8 cellular contexts compared by ENCODE assay signal in the genomic region with DNA sequence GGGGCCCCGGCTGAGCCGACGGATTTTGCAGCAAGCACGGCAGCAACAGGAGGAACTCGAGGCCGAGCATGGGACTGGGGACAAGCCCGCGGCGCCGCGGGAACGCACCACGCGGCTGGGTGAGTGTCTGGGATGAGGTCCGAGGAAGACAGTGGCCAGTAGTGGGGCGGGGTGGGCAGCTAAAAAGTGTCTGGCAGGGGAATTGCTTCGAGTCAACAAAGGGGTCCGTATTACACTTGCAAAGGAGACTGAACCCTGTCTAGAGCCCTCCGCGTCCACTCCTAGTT. TPM values are rescaled to one million over a fixed set of nuclear protein-coding genes. Genes with fewer than 3 reads are reported as not detected.
DNase-seq lines count a peak whose midpoint lies in the region; ATAC-seq and TF ChIP-seq lines count a peak whose summit lies in the region.

No MANE protein-coding gene starts in this region.

- TF ChIP-seq EP300 in tibial nerve (IDR thresholded peaks at IDR 0.05): no peak

- peaks cover 36 to 43% (median 42%) of the 10 kb centered on the region in 3 donors for H3K4me1 Mint-ChIP-seq in IgD-negative memory B cell

- TF ChIP-seq CTCF in astrocyte of the spinal cord (IDR thresholded peaks at IDR 0.05; ENCODE audit: low read depth, low read length) (no peak), left lung (IDR thresholded peaks at IDR 0.05) (no peak), tibial nerve (IDR thresholded peaks at IDR 0.05) (no peak)

- H3K36me3 ChIP-seq in left lung (peaks cover 0 to 11% of the 10 kb centered on the region in 2 donors), tibial nerve (peaks cover 0 to 8% (median 0%) of the 10 kb centered on the region in 3 donors)

- intact Hi-C loops in left lung (cut with DNase I): no loop called here

- ATAC-seq in GM18511 (IDR thresholded peaks at IDR 0.05; ENCODE audit: unreplicated experiment) (peak; percentile 14), left lung (peak; percentile 33), GM21515 (IDR thresholded peaks at IDR 0.05; ENCODE audit: unreplicated experiment) (no peak)

- H3K4me1 ChIP-seq in left lung: peaks cover 3 to 56% of the 10 kb centered on the region in 2 donors
- H3K4me1 ChIP-seq in tibial nerve: peaks cover 0 to 61% (median 13%) of the 10 kb centered on the region in 4 donors

- no peaks in the 10 kb centered on the region for H3K9me3 Mint-ChIP-seq in IgD-negative memory B cell

- in situ Hi-C loops in astrocyte of the spinal cord (cut with HindIII; ENCODE audit: low sequenced_read_pairs): no loop called here

- 0 to 1% methylated on average over 20 of the region's 20 CpGs for WGBS in tibial nerve, 2 donors

- H3K27me3 ChIP-seq in left lung (no peaks in the 10 kb centered on the region), tibial nerve (no peaks in the 10 kb centered on the region)

- no peaks in the 10 kb centered on the region for H3K27me3 Mint-ChIP-seq in IgD-negative memory B cell

- DNase-seq in astrocyte of the spinal cord (ENCODE audit: low read depth, low spot score): no peak
- no peak for DNase-seq in left lung
- no peak for DNase-seq in tibial nerve (ENCODE audit: low spot score in 2 of 2)
- DNase-seq in epidermal melanocyte (ENCODE audit: insufficient read length, low spot score): no peak
- no peak for DNase-seq in midbrain (lab: John Stamatoyannopoulos, UW)

- peak overlapping the region; percentile 99 to 100 (median 100) for H3K4me3 Mint-ChIP-seq in IgD-negative memory B cell

- H3K27ac ChIP-seq in left lung: peak overlapping the region; percentile 97 to 99
- H3K27ac ChIP-seq in tibial nerve: peak overlapping the region; percentile 87 to 98 (median 97)

- peaks cover 1% of the 10 kb centered on the region for H3K36me3 Mint-ChIP-seq in IgD-negative memory B cell

- no peak for TF ChIP-seq POLR2A in tibial nerve (IDR thresholded peaks at IDR 0.05)

- no peaks in the 10 kb centered on the region for H3K9me3 ChIP-seq in left lung
- H3K9me3 ChIP-seq in tibial nerve: no peaks in the 10 kb centered on the region

- H3K4me3 ChIP-seq in astrocyte of the spinal cord (ENCODE audit: low read depth, low read length) (peak overlapping the region; percentile 97), left lung (peak overlapping the region; percentile 77 to 86), tibial nerve (peak overlapping the region; percentile 35 to 90 (median 73))

- peak overlapping the region; percentile 99 to 100 (median 99) for H3K27ac Mint-ChIP-seq in IgD-negative memory B cell

RNA-seq across cellular contexts. Expression of a gene that starts 0.4 kb away (rescaled TPM):
- 9.6 TPM for polyA plus RNA-seq in IgD-negative memory B cell
- total RNA-seq in left lung (10 to 100 TPM; 12.6 to 23.4 TPM), tibial nerve (10 to 100 TPM in 3 of 4 donors, 1 to 10 TPM in 1; 9.2 to 13.3 (median 12.8) TPM)

RNA-seq across cellular contexts. Expression of a gene that starts 0.7 kb away (rescaled TPM):
- 9.8 TPM for polyA plus RNA-seq in IgD-negative memory B cell
- 10 to 100 TPM; 19.7 to 26.9 TPM for total RNA-seq in left lung
- 10 to 100 TPM in 3 of 4 donors, 1 to 10 TPM in 1; 8.0 to 15.0 (median 12.2) TPM for total RNA-seq in tibial nerve

RNA-seq across cellular contexts. Expression of a gene that starts 20.0 kb away (rescaled TPM):
- 309 TPM for polyA plus RNA-seq in IgD-negative memory B cell
- total RNA-seq in left lung: 100 to 1,000 TPM; 148 to 153 TPM
- 100 to 1,000 TPM; 175 to 325 (median 248) TPM for total RNA-seq in tibial nerve

RNA-seq across cellular contexts. Expression of a gene that starts 26.5 kb away (rescaled TPM):
- polyA plus RNA-seq in IgD-negative memory B cell: 1.5 TPM
- total RNA-seq in left lung (1 to 10 TPM; 3.8 to 4.3 TPM), tibial nerve (10 to 100 TPM in 1 of 4 donors, 1 to 10 TPM in 3; 6.5 to 13.8 (median 8.8) TPM)
